ENCODE assay signal across 8 cellular contexts in genomic region chr5:66306105-66306843, GRCh38.
DNase-seq lines count a peak whose midpoint lies in the region; ATAC-seq and TF ChIP-seq lines count a peak whose summit lies in the region.

No MANE protein-coding gene starts in this region.

- peaks cover 4% of the 10 kb centered on the region for H3K4me1 Mint-ChIP-seq in activated CD4-positive, alpha-beta T cell treated with anti-CD3 and anti-CD28 coated beads, Interleukin-2, amount 10 ng/mL, durations not matched to agents 24 days and 14 days
- peaks cover 19% of the 10 kb centered on the region for H3K4me1 Mint-ChIP-seq in nephron

- DNase-seq in GM04504 (ENCODE audit: low read depth) (peak; percentile 51), NCI-H2171 (lab: John Stamatoyannopoulos, UW) (peak; percentile 8), fibroblast of pulmonary artery (ENCODE audit: low read depth) (peak; percentile 82)
- DNase-seq in activated CD4-positive, alpha-beta T cell treated with anti-CD3 and anti-CD28 coated beads, Interleukin-2, amount 10 ng/mL, durations not matched to agents 24 days and 14 days, result peak; percentile 78

- no peaks in the 10 kb centered on the region for H3K36me3 Mint-ChIP-seq in activated CD4-positive, alpha-beta T cell treated with anti-CD3 and anti-CD28 coated beads, Interleukin-2, amount 10 ng/mL, durations not matched to agents 24 days and 14 days (ENCODE audit: low read depth)
- no peaks in the 10 kb centered on the region for H3K36me3 Mint-ChIP-seq in nephron (ENCODE audit: low read depth)

- peaks cover 15% of the 10 kb centered on the region for H3K27me3 Mint-ChIP-seq in activated CD4-positive, alpha-beta T cell treated with anti-CD3 and anti-CD28 coated beads, Interleukin-2, amount 10 ng/mL, durations not matched to agents 24 days and 14 days
- H3K27me3 Mint-ChIP-seq in nephron (ENCODE audit: low read depth), result peaks cover 9% of the 10 kb centered on the region

- peak; percentile 74 for ATAC-seq in HG03025 (IDR thresholded peaks at IDR 0.05; ENCODE audit: low FRiP score, unreplicated experiment)
- no peak for ATAC-seq in GM18861 (IDR thresholded peaks at IDR 0.05; ENCODE audit: unreplicated experiment)

- TF ChIP-seq CTCF in 22Rv1 (IDR thresholded peaks at IDR 0.05), result peak; percentile 94
- peak; percentile 96 for TF ChIP-seq CTCF in fibroblast of pulmonary artery (IDR thresholded peaks at IDR 0.05; ENCODE audit: low read length, missing control alignments)
- peak; percentile 75 to 84 (median 78) for TF ChIP-seq CTCF in nephron (IDR thresholded peaks at IDR 0.05; ENCODE audit: unreplicated experiment in 3 of 3)

- intact Hi-C loops in activated CD4-positive, alpha-beta T cell treated with anti-CD3 and anti-CD28 coated beads, Interleukin-2, amount 10 ng/mL, durations not matched to agents 24 days and 14 days (cut with micrococcal nuclease), result loop anchor here (5.0 to 10.0 kb wide), 4 partner anchors 189 to 901 kb away; partner anchors contain the start of gene MAST4

- no peak overlapping the region for H3K27ac Mint-ChIP-seq in activated CD4-positive, alpha-beta T cell treated with anti-CD3 and anti-CD28 coated beads, Interleukin-2, amount 10 ng/mL, durations not matched to agents 24 days and 14 days
- H3K27ac Mint-ChIP-seq in nephron, result peak overlapping the region in 1 of 3 experiments; percentile 16

- H3K4me3 Mint-ChIP-seq in activated CD4-positive, alpha-beta T cell treated with anti-CD3 and anti-CD28 coated beads, Interleukin-2, amount 10 ng/mL, durations not matched to agents 24 days and 14 days, result no peak overlapping the region
- no peak overlapping the region for H3K4me3 Mint-ChIP-seq in nephron

- H3K4me3 ChIP-seq in fibroblast of pulmonary artery (replicated peaks; ENCODE audit: low read depth, low read length), result no peak overlapping the region

- no peak overlapping the region for H3K27ac ChIP-seq in 22Rv1

- H3K9me3 Mint-ChIP-seq in activated CD4-positive, alpha-beta T cell treated with anti-CD3 and anti-CD28 coated beads, Interleukin-2, amount 10 ng/mL, durations not matched to agents 24 days and 14 days, result peaks cover 2% of the 10 kb centered on the region
- peaks cover 2% of the 10 kb centered on the region for H3K9me3 Mint-ChIP-seq in nephron

Comparison
In these comparisons a context has a peak if more than half of its experiments do, and no peak if none do; other contexts are left out.
1. DNase-seq: peak in every context shown above with its lines; median percentile 82 in fibroblast of pulmonary artery; 78 in activated CD4-positive, alpha-beta T cell treated with anti-CD3 and anti-CD28 coated beads, Interleukin-2, amount 10 ng/mL, durations not matched to agents 24 days and 14 days; 51 in GM04504; 8 in NCI-H2171.